9 cellular contexts compared by ENCODE assay signal in the genomic region with DNA sequence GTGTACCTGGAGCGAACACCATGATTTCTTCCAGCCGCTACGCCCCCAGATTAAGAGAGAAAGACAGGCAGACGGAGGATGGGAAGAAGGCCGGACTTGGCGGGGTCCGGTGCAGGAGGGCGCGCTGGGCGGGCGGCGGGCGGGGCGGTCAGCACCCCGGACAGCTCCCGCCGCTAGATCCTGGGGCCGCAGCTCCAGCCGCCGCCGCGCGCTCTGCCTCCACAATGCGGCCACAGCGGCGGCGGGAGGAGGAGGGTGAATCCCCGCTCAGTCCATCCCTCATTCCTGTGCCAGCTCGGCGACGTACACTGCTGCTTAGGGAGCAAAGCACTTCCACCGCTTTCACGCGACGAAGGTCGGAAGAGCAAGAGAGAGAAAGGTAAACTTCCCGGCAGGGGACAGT. TPM values are rescaled to one million over a fixed set of nuclear protein-coding genes. Genes with fewer than 3 reads are reported as not detected.
DNase-seq lines count a peak whose midpoint lies in the region; ATAC-seq and TF ChIP-seq lines count a peak whose summit lies in the region.
"Had no signal": no experiment of that assay in that cellular context is flagged by ENCODE, and none has a peak within 500 bp of the region (broad histone marks: within the 10 kb centered on the region; RNA-seq: fewer than 3 reads in every experiment).

A gene with protein sequence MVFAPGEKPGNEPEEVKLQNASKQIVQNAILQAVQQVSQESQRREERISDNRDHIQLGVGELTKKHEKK (minus strand): TSS at position 226 of the 403 bp plus-strand sequence. CDS start 204 bp downstream, at position 22.

- H3K27me3 Mint-ChIP-seq in neural progenitor cell (ENCODE audit: insufficient read depth, low read depth) = peaks cover 42% of the 10 kb centered on the region

- peak within 1 kb of the TSS; percentile 80 for H3K4me3 Mint-ChIP-seq in neural progenitor cell

- H3K36me3 Mint-ChIP-seq in neural progenitor cell = no peaks in the 10 kb centered on the region

- no peak for ATAC-seq in HG03097 (IDR thresholded peaks at IDR 0.05; ENCODE audit: low FRiP score, unreplicated experiment)

- WGBS in mammary epithelial cell (ENCODE audit: low coverage, missing lambda C conversion rate) = 9% methylated on average over 9 of the region's 37 CpGs

- H3K36me3 ChIP-seq in mammary epithelial cell (ENCODE audit: insufficient read depth, low read length) (no peaks in the 10 kb centered on the region), breast epithelium (no peaks in the 10 kb centered on the region), WERI-Rb-1 (no peaks in the 10 kb centered on the region), neural progenitor cell (no peaks in the 10 kb centered on the region)

- H3F3A ChIP-seq in neural progenitor cell (ENCODE audit: low read depth) = peaks cover 14% of the 10 kb centered on the region

- H3K27me3 ChIP-seq in mammary epithelial cell (ENCODE audit: insufficient read depth, low read length) (peaks cover 9% of the 10 kb centered on the region), breast epithelium (peaks cover 0 to 58% of the 10 kb centered on the region in 2 donors), WERI-Rb-1 (ENCODE audit: insufficient read depth, low read depth, severe bottlenecking) (no peaks in the 10 kb centered on the region), neural progenitor cell (peaks cover 99% of the 10 kb centered on the region)

- H3K9ac ChIP-seq in mammary epithelial cell (ENCODE audit: insufficient read depth, low read length) (no peak within 1 kb of the TSS), neural progenitor cell (no peak within 1 kb of the TSS)

- no peak within 1 kb of the TSS for H3K27ac Mint-ChIP-seq in neural progenitor cell

- DNase-seq in mammary epithelial cell (peak; percentile 14), breast epithelium (ENCODE audit: low spot score in 2 of 2) (no peak), WERI-Rb-1 (peak; percentile 34), fibroblast of villous mesenchyme (ENCODE audit: low read depth) (peak; percentile 28), neural progenitor cell (ENCODE audit: low spot score) (peak; percentile 95), HCEC 1CT (no peak), NCI-H2196 (lab: John Stamatoyannopoulos, UW; ENCODE audit: unreplicated experiment) (no peak)

- H3K4me2 ChIP-seq in mammary epithelial cell (ENCODE audit: insufficient read depth, low read depth, low read length) (no peak within 1 kb of the TSS), neural progenitor cell (peak within 1 kb of the TSS; percentile 86)

- no peaks in the 10 kb centered on the region for H3K79me2 ChIP-seq in mammary epithelial cell (ENCODE audit: insufficient read depth, low read length)
- H3K79me2 ChIP-seq in neural progenitor cell (ENCODE audit: low read depth) = no peaks in the 10 kb centered on the region

- H4K20me1 ChIP-seq in mammary epithelial cell (ENCODE audit: insufficient read depth, low read length) (no peaks in the 10 kb centered on the region), neural progenitor cell (ENCODE audit: low read depth) (peaks cover 37% of the 10 kb centered on the region)

- dilution Hi-C loops in mammary epithelial cell (cut with HindIII; ENCODE audit: low sequenced_read_pairs) = no loop called here

- no peak within 1 kb of the TSS for H2AFZ ChIP-seq in mammary epithelial cell (ENCODE audit: low read depth, low read length)
- peak within 1 kb of the TSS; percentile 8 for H2AFZ ChIP-seq in neural progenitor cell (replicated peaks)

- H3K4me3 ChIP-seq in mammary epithelial cell (replicated peaks in 1 of 3; ENCODE audit: insufficient read depth in 1 of 3, low read depth in 2 of 3, low read length in 3 of 3) (no peak within 1 kb of the TSS), breast epithelium (no peak within 1 kb of the TSS), WERI-Rb-1 (ENCODE audit: low read depth, low read length) (peak within 1 kb of the TSS; percentile 78), fibroblast of villous mesenchyme (ENCODE audit: low read depth, low read length) (no peak within 1 kb of the TSS), neural progenitor cell (peak within 1 kb of the TSS; percentile 49)
- H3K4me3 ChIP-seq: SK-N-MC had no signal

- H3K4me1 Mint-ChIP-seq in neural progenitor cell = peaks cover 13% of the 10 kb centered on the region

- in situ Hi-C loops in mammary epithelial cell (cut with MboI; ENCODE audit: low sequenced_read_pairs in 2 of 2) = no loop called here

- intact Hi-C loops in mammary epithelial cell (cut with micrococcal nuclease) = no loop called here
- intact Hi-C loops in breast epithelium (cut with DNase I; ENCODE audit: low total_unique reads) = no loop called here

- TF ChIP-seq POLR2A in breast epithelium (IDR thresholded peaks at IDR 0.05) = no peak

- BruUV-seq in mammary epithelial cell (replicated peaks; lab: Mats Ljungman, UMichigan) = no TSS peak

- TF ChIP-seq CTCF in mammary epithelial cell (conservative IDR thresholded peaks at IDR 0.05 in 1 of 2, IDR thresholded peaks at IDR 0.05 in 1 of 2; ENCODE audit: extremely low read depth in 1 of 2, insufficient read depth in 1 of 2, low read depth in 1 of 2, low read length in 2 of 2) = no peak
- TF ChIP-seq CTCF in breast epithelium (IDR thresholded peaks at IDR 0.05) = no peak
- no peak for TF ChIP-seq CTCF in WERI-Rb-1 (IDR thresholded peaks at IDR 0.05; ENCODE audit: low read depth, low read length)
- TF ChIP-seq CTCF in fibroblast of villous mesenchyme (IDR thresholded peaks at IDR 0.05; ENCODE audit: insufficient read depth, low read depth, low read length) = no peak
- no peak for TF ChIP-seq CTCF in neural progenitor cell (IDR thresholded peaks at IDR 0.05)

- H3K9me3 Mint-ChIP-seq in neural progenitor cell = peaks cover 3% of the 10 kb centered on the region

- CTCF ChIA-PET in mammary epithelial cell (lab: Charles Lee; ENCODE audit: low non-redundant PET) = no interaction called here

- H3K27ac ChIP-seq in mammary epithelial cell (ENCODE audit: insufficient read depth, low read depth, low read length) (no peak within 1 kb of the TSS), breast epithelium (no peak within 1 kb of the TSS), WERI-Rb-1 (peak within 1 kb of the TSS; percentile 26), neural progenitor cell (no peak within 1 kb of the TSS)
- H3K27ac ChIP-seq: SK-N-MC had no signal

- H3K4me1 ChIP-seq in mammary epithelial cell (ENCODE audit: insufficient read depth, low read length) (no peaks in the 10 kb centered on the region), breast epithelium (peaks cover 0 to 7% of the 10 kb centered on the region in 2 donors), neural progenitor cell (peaks cover 16% of the 10 kb centered on the region)

- H3K9me3 ChIP-seq in mammary epithelial cell (replicated peaks; ENCODE audit: insufficient read depth, low read length) (peaks cover 5% of the 10 kb centered on the region), breast epithelium (peaks cover 0 to 9% of the 10 kb centered on the region in 2 donors), WERI-Rb-1 (ENCODE audit: severe bottlenecking) (no peaks in the 10 kb centered on the region), neural progenitor cell (ENCODE audit: low read depth) (no peaks in the 10 kb centered on the region)

RNA-seq across cellular contexts. Expression of the gene that starts here (rescaled TPM):
- total RNA-seq in mammary epithelial cell (not detected), breast epithelium (not detected), fibroblast of villous mesenchyme (not detected in 2 replicates), neural progenitor cell (ENCODE audit: low replicate concordance) (not detected in 2 replicates)
- not detected for polyA plus RNA-seq in mammary epithelial cell
- polyA minus RNA-seq in mammary epithelial cell = not detected

Comparison
In these comparisons a context has a peak if more than half of its experiments do, and no peak if none do; other contexts are left out.
1. Peak in DNase-seq in mammary epithelial cell; RNA of the gene not detected or under 1 TPM.
2. Peak in DNase-seq in fibroblast of villous mesenchyme; RNA of the gene not detected or under 1 TPM.
3. Peak in DNase-seq, H3K4me3 ChIP-seq and H3K4me2 ChIP-seq in neural progenitor cell; RNA of the gene not detected or under 1 TPM.